31 cellular contexts compared by ENCODE assay signal in genomic region chr2:241291977-241292376, GRCh38.
"Had no signal": no experiment of that assay in that cellular context is flagged by ENCODE, and none has a peak within 500 bp of the region (broad histone marks: within the 10 kb centered on the region; RNA-seq: fewer than 3 reads in every experiment).

No MANE protein-coding gene starts in this region.

- H3K4me3 ChIP-seq: ascending aorta, body of pancreas, K562, Peyer's patch, SJCRH30 had no signal

- H3K27me3 ChIP-seq: ascending aorta, body of pancreas, Peyer's patch, SJCRH30 had no signal

- ATAC-seq: activated CD4-positive, alpha-beta T cell treated with anti-CD3 and anti-CD28 coated beads for 36 hours; activated naive CD8-positive, alpha-beta T cell treated with anti-CD3 and anti-CD28 coated beads, Interleukin-2, amount 50 U/mL, for 24 hours; body of pancreas; K562 had no signal

- H3K4me3 Mint-ChIP-seq: activated CD4-positive, alpha-beta memory T cell treated with anti-CD3 and anti-CD28 coated beads, Interleukin-2, amount 10 ng/mL, durations not matched to agents 7 days and 5 days; activated CD4-positive, alpha-beta T cell treated with anti-CD3 and anti-CD28 coated beads for 36 hours; activated naive CD4-positive, alpha-beta T cell treated with anti-CD3 and anti-CD28 coated beads, Interleukin-2, amount 50 U/mL, for 24 hours; activated naive CD8-positive, alpha-beta T cell treated with anti-CD3 and anti-CD28 coated beads, Interleukin-2, amount 50 U/mL, for 24 hours; activated T-helper 1 cell treated with anti-CD3 and anti-CD28 coated beads, Interleukin-12 subunit alpha, Interleukin-12 subunit beta, Interleukin-2, Interleukin-4 antibody, amounts not matched to agents 30 ng/mL and 10 ng/mL and 1 ng/mL, durations not matched to agents 14 hours and 24 hours and 36 hours; central memory CD8-positive, alpha-beta T cell; T-helper 1 cell treated with Interleukin-12 subunit alpha and Interleukin-12 subunit beta and Interleukin-4 antibody, amounts not matched to agents 30 μg/mL and 1 μg/mL, for 36 hours had no signal

- H3K27ac Mint-ChIP-seq: activated CD4-positive, alpha-beta memory T cell treated with anti-CD3 and anti-CD28 coated beads, Interleukin-2, amount 10 ng/mL, durations not matched to agents 7 days and 5 days; activated CD4-positive, alpha-beta T cell treated with anti-CD3 and anti-CD28 coated beads for 36 hours; activated naive CD4-positive, alpha-beta T cell treated with anti-CD3 and anti-CD28 coated beads, Interleukin-2, amount 50 U/mL, for 24 hours; activated naive CD8-positive, alpha-beta T cell treated with anti-CD3 and anti-CD28 coated beads, Interleukin-2, amount 50 U/mL, for 24 hours; activated T-helper 1 cell treated with anti-CD3 and anti-CD28 coated beads, Interleukin-12 subunit alpha, Interleukin-12 subunit beta, Interleukin-2, Interleukin-4 antibody, amounts not matched to agents 30 ng/mL and 10 ng/mL and 1 ng/mL, durations not matched to agents 14 hours and 24 hours and 36 hours; T-helper 1 cell treated with Interleukin-12 subunit alpha and Interleukin-12 subunit beta and Interleukin-4 antibody, amounts not matched to agents 30 μg/mL and 1 μg/mL, for 36 hours had no signal

- H3K27me3 Mint-ChIP-seq: activated CD4-positive, alpha-beta memory T cell treated with anti-CD3 and anti-CD28 coated beads, Interleukin-2, amount 10 ng/mL, durations not matched to agents 7 days and 5 days; activated CD4-positive, alpha-beta T cell treated with anti-CD3 and anti-CD28 coated beads for 36 hours; activated naive CD4-positive, alpha-beta T cell treated with anti-CD3 and anti-CD28 coated beads, Interleukin-2, amount 50 U/mL, for 24 hours; activated naive CD8-positive, alpha-beta T cell treated with anti-CD3 and anti-CD28 coated beads, Interleukin-2, amount 50 U/mL, for 24 hours; central memory CD8-positive, alpha-beta T cell had no signal

- H3K36me3 ChIP-seq: Peyer's patch had no signal

- DNase-seq: activated CD4-positive, alpha-beta memory T cell treated with anti-CD3 and anti-CD28 coated beads, Interleukin-2, amount 10 ng/mL, durations not matched to agents 7 days and 5 days; activated CD4-positive, alpha-beta T cell treated with anti-CD3 and anti-CD28 coated beads for 36 hours; activated CD4-positive, alpha-beta T cell treated with anti-CD3 and anti-CD28 coated beads, Interleukin-2, amount 50 U/mL, for 1 hour; activated CD4-positive, CD25-positive, alpha-beta regulatory T cell; activated effector memory CD4-positive, alpha-beta T cell treated with Interleukin-2 at 50 U/mL for 16 hours; activated naive CD4-positive, alpha-beta T cell; activated naive CD8-positive, alpha-beta T cell treated with anti-CD3 and anti-CD28 coated beads, Interleukin-2, amount 50 U/mL, for 24 hours; activated T-cell treated with anti-CD3 and anti-CD28 coated beads, Interleukin-2, amount 50 U/mL, for 1 hour; amniotic stem cell; body of pancreas; Karpas-422; NCI-H1048; NCI-H146; NCI-H1930; NCI-H2171; NCI-H2227 treated with DMSO at 0.1 percent for 48 hours; NCI-H446 treated with DMSO at 0.1 percent for 48 hours; NCI-H524 treated with DMSO at 0.1 percent for 48 hours; NCI-H774; NK-92 treated with Interleukin-12 subunit alpha and Interleukin-12 subunit beta, amount 100 ng/mL, for 24 hours; Peyer's patch; Right ventricle myocardium superior; SJCRH30; T-helper 9 cell had no signal

- H3K9me3 Mint-ChIP-seq: activated CD4-positive, alpha-beta memory T cell treated with anti-CD3 and anti-CD28 coated beads, Interleukin-2, amount 10 ng/mL, durations not matched to agents 7 days and 5 days; activated naive CD4-positive, alpha-beta T cell treated with anti-CD3 and anti-CD28 coated beads, Interleukin-2, amount 50 U/mL, for 24 hours; activated naive CD8-positive, alpha-beta T cell treated with anti-CD3 and anti-CD28 coated beads, Interleukin-2, amount 50 U/mL, for 24 hours; activated T-helper 1 cell treated with anti-CD3 and anti-CD28 coated beads, Interleukin-12 subunit alpha, Interleukin-12 subunit beta, Interleukin-2, Interleukin-4 antibody, amounts not matched to agents 30 ng/mL and 10 ng/mL and 1 ng/mL, durations not matched to agents 14 hours and 24 hours and 36 hours; central memory CD8-positive, alpha-beta T cell; T-helper 1 cell treated with Interleukin-12 subunit alpha and Interleukin-12 subunit beta and Interleukin-4 antibody, amounts not matched to agents 30 μg/mL and 1 μg/mL, for 36 hours had no signal

- H3K4me1 ChIP-seq: ascending aorta, Peyer's patch, SJCRH30 had no signal

- H3K9me3 ChIP-seq: ascending aorta, body of pancreas, Peyer's patch, SJCRH30 had no signal

- H3K27ac ChIP-seq: ascending aorta, body of pancreas, Peyer's patch, RWPE1, SJCRH30 had no signal
